2 cellular contexts compared by ENCODE assay signal in genomic region chr17:47806026-47806912, GRCh38.
TF ChIP-seq lines count a peak whose summit lies in the region.

No MANE protein-coding gene starts in this region.

TF ChIP-seq in SK-N-SH, 30 proteins besides CTCF, POLR2A, EP300 and RAD21:
- TF ChIP-seq REST (IDR thresholded peaks at IDR 0.05; ENCODE audit: low read depth, low read length) (no peak), USF1 (IDR thresholded peaks at IDR 0.05; ENCODE audit: borderline replicate concordance, low read depth) (no peak), RXRA (IDR thresholded peaks at IDR 0.05; ENCODE audit: borderline replicate concordance, low read depth) (no peak), RFX5 (IDR thresholded peaks at IDR 0.05; ENCODE audit: low read length) (no peak), FOSL2 (IDR thresholded peaks at IDR 0.05; ENCODE audit: borderline replicate concordance, low read depth) (no peak), GATA2 (CRISPR knock-in tag; IDR thresholded peaks at IDR 0.05) (no peak), POLR2AphosphoS5 (IDR thresholded peaks at IDR 0.05; ENCODE audit: low read depth, low read length) (no peak), MEF2A (IDR thresholded peaks at IDR 0.05; ENCODE audit: borderline replicate concordance, low read depth) (no peak)

TF ChIP-seq in SK-N-SH treated with all-trans-retinoic acid at 6 μM for 48 hours, 23 proteins besides CTCF, POLR2A, EP300 and RAD21 (continued from another document):
- TF ChIP-seq CSDC2 (CRISPR knock-in tag; IDR thresholded peaks at IDR 0.05) (no peak), ZFP30 (CRISPR knock-in tag; IDR thresholded peaks at IDR 0.05) (no peak), GLIS3 (CRISPR knock-in tag; IDR thresholded peaks at IDR 0.05) (no peak), CSRNP3 (CRISPR knock-in tag; IDR thresholded peaks at IDR 0.05) (no peak), ARNTL (CRISPR knock-in tag; IDR thresholded peaks at IDR 0.05; ENCODE audit: borderline replicate concordance, low read depth) (no peak), OSR1 (CRISPR knock-in tag; IDR thresholded peaks at IDR 0.05) (no peak), ZNF8 (CRISPR knock-in tag; IDR thresholded peaks at IDR 0.05) (no peak), ESRRG (CRISPR knock-in tag; IDR thresholded peaks at IDR 0.05) (no peak), TOX (CRISPR knock-in tag; IDR thresholded peaks at IDR 0.05; ENCODE audit: borderline replicate concordance) (no peak), ISL1 (CRISPR knock-in tag; IDR thresholded peaks at IDR 0.05) (no peak), BACH2 (CRISPR knock-in tag; IDR thresholded peaks at IDR 0.05; ENCODE audit: borderline replicate concordance) (no peak), ZFP3 (CRISPR knock-in tag; IDR thresholded peaks at IDR 0.05) (no peak), PPARA (CRISPR knock-in tag; IDR thresholded peaks at IDR 0.05; ENCODE audit: borderline replicate concordance) (no peak)
